8 cellular contexts compared by ENCODE assay signal in the genomic region with DNA sequence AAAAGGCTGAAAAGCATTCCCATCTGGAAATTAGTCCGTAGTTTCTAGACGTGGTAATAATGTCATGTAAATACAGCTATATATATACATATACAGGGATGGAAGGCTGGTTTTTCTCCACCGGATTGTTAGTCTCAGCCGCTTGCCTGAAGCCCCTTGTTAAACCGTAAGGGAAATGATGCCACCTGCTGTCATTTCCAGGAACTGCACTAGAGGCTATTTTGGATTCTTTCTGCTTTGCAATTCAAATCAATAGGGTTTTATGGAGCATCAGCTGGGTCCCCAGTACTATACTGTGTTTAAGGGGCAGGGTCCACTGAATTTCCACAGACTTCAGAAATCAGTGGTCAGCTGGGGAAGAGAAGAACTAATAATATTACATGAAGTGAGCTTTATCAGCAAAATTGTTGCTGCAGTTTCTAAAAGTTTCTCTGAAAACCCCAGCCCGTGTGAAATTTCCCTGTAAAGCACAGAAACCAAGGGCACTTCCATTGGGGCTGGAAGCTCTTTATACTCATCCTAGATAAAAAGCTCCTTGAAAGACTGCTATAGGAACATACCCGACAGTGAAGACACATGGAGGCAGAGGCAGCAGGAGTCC. TPM values are rescaled to one million over a fixed set of nuclear protein-coding genes. Genes with fewer than 3 reads are reported as not detected.
DNase-seq lines count a peak whose midpoint lies in the region; ATAC-seq and TF ChIP-seq lines count a peak whose summit lies in the region.

No MANE protein-coding gene starts in this region.

- POLR2A ChIA-PET in MCF 10A (lab: Yijun Ruan, JAX), result interaction anchor here (0.8 to 2.9 kb wide), 12 partner anchors 17 to 420 kb away, joined by 3 to 52 read pairs (median 4); partner anchors contain the start of genes CREG1 and MPZL1

- 0 out of 2 replicates have a peak, but pooled peaks cover 6% of the 10 kb centered on the region for H4K20me1 ChIP-seq in DOHH2 (ENCODE audit: control insufficient read depth, insufficient read depth, low read depth, low read length)

- peaks cover 6% of the 10 kb centered on the region for H3F3A ChIP-seq in DOHH2 (ENCODE audit: control insufficient read depth, insufficient read depth)

- H3K36me3 Mint-ChIP-seq in HFFc6 (ENCODE audit: low read depth), result no peaks in the 10 kb centered on the region
- H3K36me3 Mint-ChIP-seq in MCF 10A (ENCODE audit: insufficient read depth, unreplicated experiment), result no peaks in the 10 kb centered on the region

- H3K9me3 Mint-ChIP-seq in HFFc6 (no peaks in the 10 kb centered on the region), MCF 10A (ENCODE audit: unreplicated experiment) (no peaks in the 10 kb centered on the region)

- H3K4me1 ChIP-seq in DOHH2 (ENCODE audit: control insufficient read depth, low read length), result peaks cover 13% of the 10 kb centered on the region

- peaks cover 86% of the 10 kb centered on the region for H3K36me3 ChIP-seq in DOHH2 (ENCODE audit: control insufficient read depth, low read length)

- H3K79me2 ChIP-seq in DOHH2 (ENCODE audit: control insufficient read depth, low read length), result peaks cover 8% of the 10 kb centered on the region; the same call in 1 of the 2 replicates

- no peaks in the 10 kb centered on the region for H3K9me2 ChIP-seq in DOHH2 (replicated peaks; ENCODE audit: control insufficient read depth, low read length)

- no peaks in the 10 kb centered on the region for H3K27me3 ChIP-seq in DOHH2 (ENCODE audit: control insufficient read depth, low read length)

- intact Hi-C loops in MCF 10A (cut with micrococcal nuclease), result loop anchor here (1.0 to 5.0 kb wide), 6 partner anchors 88 to 466 kb away; partner anchors contain the start of gene POU2F1

- CTCF ChIA-PET in MCF 10A (lab: Yijun Ruan, JAX), result interaction anchor here (0.6 to 5.6 kb wide), 73 partner anchors 8 to 644 kb away, joined by 3 to 400 read pairs (median 6); partner anchors contain the start of gene CREG1

- H3K27me3 Mint-ChIP-seq in HFFc6 (ENCODE audit: insufficient read depth) (peaks cover 24% of the 10 kb centered on the region), MCF 10A (ENCODE audit: insufficient read depth, unreplicated experiment) (no peaks in the 10 kb centered on the region)

- H3K4me1 Mint-ChIP-seq in HFFc6 (ENCODE audit: low read depth) (peaks cover 17% of the 10 kb centered on the region), MCF 10A (ENCODE audit: insufficient read depth, unreplicated experiment) (peaks cover 26% of the 10 kb centered on the region)

- peak; percentile 63 for DNase-seq in HFFc6
- DNase-seq in NCI-H2171 (lab: John Stamatoyannopoulos, UW), result peak; percentile 58
- DNase-seq in MCF 10A (ENCODE audit: unreplicated experiment), result peak; percentile 93
- peak; percentile 87 for DNase-seq in islet precursor cell
- DNase-seq in stimulated activated CD4-positive, alpha-beta T cell treated with anti-CD3 and anti-CD28 coated beads, Interleukin-1b, Interleukin-23, amount 100 ng/mL, for 48 hours, result peak; percentile 75

- no TSS peak for BruUV-seq in MCF 10A (replicated peaks; lab: Mats Ljungman, UMichigan)

- H3K4me2 ChIP-seq in DOHH2 (ENCODE audit: low read length), result peak overlapping the region; percentile 49

- H3K27ac ChIP-seq in DOHH2 (ENCODE audit: low read depth, low read length), result 0 out of 2 replicates have a peak overlapping the region, but pooled peaks have one; percentile 9
- H3K27ac ChIP-seq in VCaP, result no peak overlapping the region

- no peak for ATAC-seq in GM19324 (IDR thresholded peaks at IDR 0.05; ENCODE audit: low FRiP score, unreplicated experiment)

- no peaks in the 10 kb centered on the region for H3K9me3 ChIP-seq in DOHH2 (ENCODE audit: control insufficient read depth, insufficient read depth, low read length)

- H3K4me3 ChIP-seq in DOHH2 (ENCODE audit: low read length), result 0 out of 2 replicates have a peak overlapping the region, but pooled peaks have one; percentile 18

- no peak overlapping the region for H3K4me3 Mint-ChIP-seq in HFFc6
- no peak overlapping the region for H3K4me3 Mint-ChIP-seq in MCF 10A (ENCODE audit: unreplicated experiment)

- no peak overlapping the region for H3K27ac Mint-ChIP-seq in HFFc6
- no peak overlapping the region for H3K27ac Mint-ChIP-seq in MCF 10A (ENCODE audit: low read depth, unreplicated experiment)

- TF ChIP-seq CTCF in DOHH2 (IDR thresholded peaks at IDR 0.05; ENCODE audit: low read depth, low read length, poor library complexity, severe bottlenecking) (peak; percentile 87), HFFc6 (IDR thresholded peaks at IDR 0.05) (peak; percentile 95), VCaP (conservative IDR thresholded peaks at IDR 0.05) (peak; percentile 90), MCF 10A (IDR thresholded peaks at IDR 0.05; ENCODE audit: unreplicated experiment) (peak; percentile 97)

RNA-seq across cellular contexts. Expression of gene MPZL1, which starts 33.8 kb away (rescaled TPM):
- total RNA-seq in HFFc6 (2021; fragmentation: NEBNext Ultra II Directional; extraction: Animal tissue kit (Norgen Biotek cat#: 25700)), result 100 to 1,000 TPM; 147 to 188 (median 183) TPM
- total RNA-seq in MCF 10A (2022), result 164 and 169 TPM in 2 replicates

RNA-seq across cellular contexts. Expression of gene RCSD1, which starts 58.0 kb away (rescaled TPM):
- total RNA-seq in HFFc6 (2021; fragmentation: NEBNext Ultra II Directional; extraction: Animal tissue kit (Norgen Biotek cat#: 25700)), result not detected
- 0.16 and 0.27 TPM in 2 replicates for total RNA-seq in MCF 10A (2022)
